Comparison of ENCODE assay signal across 18 cellular contexts in genomic region chr3:174931969-174932368, GRCh38.
DNase-seq lines count a peak whose midpoint lies in the region; ATAC-seq and TF ChIP-seq lines count a peak whose summit lies in the region.
"Had no signal": no experiment of that assay in that cellular context is flagged by ENCODE, and none has a peak within 500 bp of the region (broad histone marks: within the 10 kb centered on the region; RNA-seq: fewer than 3 reads in every experiment).

No MANE protein-coding gene starts in this region.

- peak overlapping the region; percentile 86 for H2BK120ac ChIP-seq in IMR-90 (ENCODE audit: low read depth, low read length)

- CTCF ChIA-PET in SK-N-SH (lab: Yijun Ruan, JAX) (interaction anchor here (1.3 kb wide), 1 partner anchor 713 kb away, joined by 3 read pairs; no protein-coding TSS in a partner anchor), IMR-90 (lab: Yijun Ruan, JAX) (no interaction called here)

- no peaks in the 10 kb centered on the region for H3K9me1 ChIP-seq in IMR-90 (ENCODE audit: insufficient read depth, low read length)

- DNase-seq in SK-N-SH (no peak), IMR-90 (no peak), NCI-H2081 treated with DMSO at 0.1 percent for 48 hours (lab: John Stamatoyannopoulos, UW) (peak; percentile 21), NCI-H446 (lab: John Stamatoyannopoulos, UW) (no peak)
- DNase-seq: 8988T; Calu3; CD4-positive, alpha-beta memory T cell; DMS79 treated with DMSO at 0.1 percent for 48 hours; GF-D8; GOT3; H7; KBM-7 had no signal

- H3K79me2 ChIP-seq in SK-N-SH (ENCODE audit: insufficient read depth) (no peaks in the 10 kb centered on the region), neural cell (replicated peaks; ENCODE audit: insufficient read depth, low read length) (no peaks in the 10 kb centered on the region)

- no peaks in the 10 kb centered on the region for H3K27me3 ChIP-seq in SK-N-SH (ENCODE audit: insufficient read depth)
- no peaks in the 10 kb centered on the region for H3K27me3 ChIP-seq in IMR-90 (ENCODE audit: control insufficient read depth, insufficient read depth, low read length)
- no peaks in the 10 kb centered on the region for H3K27me3 ChIP-seq in neural cell (ENCODE audit: insufficient read depth, low read depth, low read length)
- H3K27me3 ChIP-seq: BLaER1 had no signal

- H3K4me3 ChIP-seq in SK-N-SH (ENCODE audit: low read depth in 2 of 2, low read length in 1 of 2) (no peak overlapping the region), IMR-90 (ENCODE audit: insufficient read depth, low read depth, low read length) (no peak overlapping the region), neural cell (ENCODE audit: low read length) (no peak overlapping the region)
- H3K4me3 ChIP-seq: BLaER1 had no signal

- TF ChIP-seq CTCF in SK-N-SH (IDR thresholded peaks at IDR 0.05) (no peak), IMR-90 (conservative IDR thresholded peaks at IDR 0.05; ENCODE audit: low read depth, low read length) (no peak), neural cell (IDR thresholded peaks at IDR 0.05; ENCODE audit: poor library complexity, severe bottlenecking) (no peak)

- H3K4me1 ChIP-seq in SK-N-SH (ENCODE audit: control insufficient read depth in 1 of 2, insufficient read depth in 2 of 2, low read depth in 1 of 2, low read length in 1 of 2) (peaks cover 0 to 4% of the 10 kb centered on the region in 2 experiments; a peak in 1 of 4 replicates), IMR-90 (ENCODE audit: control insufficient read depth, insufficient read depth, low read length) (peaks cover 4% of the 10 kb centered on the region; the same call in 1 of the 2 replicates)
- H3K4me1 ChIP-seq: BLaER1 had no signal

- H3K56ac ChIP-seq in IMR-90 (ENCODE audit: extremely low read depth, insufficient read depth, low read length), result peak overlapping the region; percentile 22; the same call in 1 of the 2 replicates

- H2AK9ac ChIP-seq in IMR-90 (replicated peaks; ENCODE audit: low read depth, low read length, poor library complexity), result no peak overlapping the region

- intact Hi-C loops in IMR-90 (cut with micrococcal nuclease), result no loop called here

- no peaks in the 10 kb centered on the region for H3K36me3 ChIP-seq in SK-N-SH (replicated peaks in 1 of 2; ENCODE audit: control insufficient read depth in 1 of 2, insufficient read depth in 2 of 2, low read length in 1 of 2)
- no peaks in the 10 kb centered on the region for H3K36me3 ChIP-seq in IMR-90 (ENCODE audit: control insufficient read depth, insufficient read depth, low read length)
- no peaks in the 10 kb centered on the region for H3K36me3 ChIP-seq in neural cell (ENCODE audit: insufficient read depth, low read length)
- H3K36me3 ChIP-seq: BLaER1 had no signal

- no peaks in the 10 kb centered on the region for H3K79me1 ChIP-seq in IMR-90 (ENCODE audit: low read depth in 1 of 2, low read length in 2 of 2)

- dilution Hi-C loops in IMR-90 (cut with HindIII; ENCODE audit: low sequenced_read_pairs, unreplicated experiment), result no loop called here

- peak overlapping the region; percentile 99; the same call in 1 of the 2 replicates for H3K18ac ChIP-seq in IMR-90 (ENCODE audit: low read depth, low read length)

- H4K20me1 ChIP-seq in SK-N-SH (ENCODE audit: insufficient read depth) (no peaks in the 10 kb centered on the region), IMR-90 (ENCODE audit: insufficient read depth, low read length) (no peaks in the 10 kb centered on the region), neural cell (ENCODE audit: insufficient read depth) (no peaks in the 10 kb centered on the region)
- H4K20me1 ChIP-seq: BLaER1 had no signal

- POLR2A ChIA-PET in SK-N-SH (lab: Yijun Ruan, JAX), result no interaction called here
- POLR2A ChIA-PET in IMR-90 (lab: Charles Lee; ENCODE audit: unreplicated experiment), result no interaction called here

- TF ChIP-seq POLR2A in IMR-90 (IDR thresholded peaks at IDR 0.05; ENCODE audit: low read depth, low read length), result no peak

- in situ Hi-C loops in IMR-90 (cut with MboI; ENCODE audit: low sequenced_read_pairs), result no loop called here

- peak overlapping the region; percentile 59 to 89; a peak in 3 of 4 replicates for H4K8ac ChIP-seq in IMR-90 (ENCODE audit: low read depth in 2 of 2, low read length in 2 of 2)

- H3K4me2 ChIP-seq in SK-N-SH (no peak overlapping the region), IMR-90 (ENCODE audit: low read depth, low read length) (peak overlapping the region; percentile 48; the same call in 1 of the 2 replicates), neural cell (ENCODE audit: low read length) (no peak overlapping the region)
- H3K4me2 ChIP-seq: BLaER1 had no signal

- 92% methylated on average over 1 of the region's 1 CpG for WGBS in SK-N-SH (ENCODE audit: low lambda C conversion rate)
- WGBS in IMR-90 (ENCODE audit: extremely low coverage in 2 of 2, insufficient read length in 1 of 2), 2 experiments, result no CpG with 5 or more reads among the region's 1 CpG

- peak overlapping the region; percentile 26; the same call in 1 of the 2 replicates for H3K23ac ChIP-seq in IMR-90 (ENCODE audit: low read depth, low read length)

- ATAC-seq in SK-N-SH treated with all-trans-retinoic acid at 6 μM for 48 hours (no peak), IMR-90 (ENCODE audit: low read depth) (no peak), HG03432 (IDR thresholded peaks at IDR 0.05; ENCODE audit: unreplicated experiment) (no peak), GM19452 (IDR thresholded peaks at IDR 0.05; ENCODE audit: unreplicated experiment) (no peak)
- ATAC-seq: HCT116 had no signal

- no TSS peak for BruUV-seq in IMR-90 (replicated peaks; lab: Mats Ljungman, UMichigan)

- no peak for TF ChIP-seq EP300 in SK-N-SH (IDR thresholded peaks at IDR 0.05; ENCODE audit: borderline replicate concordance in 1 of 2, low read depth in 1 of 2, low read length in 1 of 2)
- TF ChIP-seq EP300 in neural cell (conservative IDR thresholded peaks at IDR 0.05; ENCODE audit: poor library complexity, severe bottlenecking), result no peak

- peak overlapping the region; percentile 87; the same call in 2 of the 3 replicates for H2BK15ac ChIP-seq in IMR-90 (ENCODE audit: low read depth, low read length)

- peak overlapping the region; percentile 97 for H2BK5ac ChIP-seq in IMR-90 (ENCODE audit: low read depth, low read length, poor library complexity, severe bottlenecking)

- TF ChIP-seq RAD21 in SK-N-SH (IDR thresholded peaks at IDR 0.05; ENCODE audit: low read length) (no peak), IMR-90 (IDR thresholded peaks at IDR 0.05; ENCODE audit: low read length) (no peak), neural cell (conservative IDR thresholded peaks at IDR 0.05) (no peak)

- peak overlapping the region; percentile 75 for H3K14ac ChIP-seq in IMR-90 (replicated peaks; ENCODE audit: low read depth, low read length)

- H3K9me2 ChIP-seq in SK-N-SH, result no peaks in the 10 kb centered on the region
- no peaks in the 10 kb centered on the region for H3K9me2 ChIP-seq in neural cell (ENCODE audit: insufficient read depth, low read length)

- peak overlapping the region; percentile 87 for H2BK20ac ChIP-seq in IMR-90 (ENCODE audit: low read depth, low read length)

- 0 out of 2 replicates have a peak overlapping the region, but pooled peaks have one; percentile 7 for H2AFZ ChIP-seq in SK-N-SH (ENCODE audit: low read depth)
- no peak overlapping the region for H2AFZ ChIP-seq in IMR-90 (replicated peaks; ENCODE audit: low read length, poor library complexity)
- no peak overlapping the region for H2AFZ ChIP-seq in neural cell (ENCODE audit: low read depth, low read length)

- H3K9me3 ChIP-seq in SK-N-SH (no peaks in the 10 kb centered on the region), IMR-90 (ENCODE audit: control insufficient read depth, insufficient read depth, low read length) (no peaks in the 10 kb centered on the region), neural cell (ENCODE audit: low read length) (no peaks in the 10 kb centered on the region)
- H3K9me3 ChIP-seq: BLaER1 had no signal

- peak overlapping the region; percentile 37; the same call in 1 of the 2 replicates for H2AK5ac ChIP-seq in IMR-90 (ENCODE audit: low read depth, low read length)

- peak overlapping the region; percentile 92 for H4K91ac ChIP-seq in IMR-90 (ENCODE audit: insufficient read depth, low read depth, low read length)

- H3K9ac ChIP-seq in SK-N-SH (no peak overlapping the region), IMR-90 (ENCODE audit: low read depth, low read length) (no peak overlapping the region), neural cell (ENCODE audit: low read length) (no peak overlapping the region)
- H3K9ac ChIP-seq: BLaER1 had no signal

- H4K5ac ChIP-seq in IMR-90 (ENCODE audit: low read depth, low read length), result peak overlapping the region; percentile 98; the same call in 1 of the 2 replicates

- peak overlapping the region; percentile 81 for H3K4ac ChIP-seq in IMR-90 (ENCODE audit: low read depth, low read length)

- peaks cover 4% of the 10 kb centered on the region for H3F3A ChIP-seq in SK-N-SH (replicated peaks; ENCODE audit: insufficient read depth)
- no peaks in the 10 kb centered on the region for H3F3A ChIP-seq in neural cell (ENCODE audit: insufficient read depth, low read length, poor library complexity, severe bottlenecking)

- H3K27ac ChIP-seq in SK-N-SH (ENCODE audit: low read depth in 2 of 2, low read length in 1 of 2) (no peak overlapping the region), IMR-90 (ENCODE audit: insufficient read depth, low read length) (no peak overlapping the region), neural cell (ENCODE audit: low read length) (no peak overlapping the region)
- H3K27ac ChIP-seq: BLaER1 had no signal

TF ChIP-seq in SK-N-SH, 30 proteins besides CTCF, POLR2A, EP300 and RAD21 (continues in another document):
- no peak for TF ChIP-seq YY1 (IDR thresholded peaks at IDR 0.05; ENCODE audit: low read depth)
- no peak for TF ChIP-seq NFIC (IDR thresholded peaks at IDR 0.05; ENCODE audit: borderline replicate concordance)
- no peak for TF ChIP-seq MEF2A (IDR thresholded peaks at IDR 0.05; ENCODE audit: borderline replicate concordance, low read depth)
- no peak for TF ChIP-seq RFX5 (IDR thresholded peaks at IDR 0.05; ENCODE audit: low read length)

TF ChIP-seq in IMR-90, 13 proteins besides CTCF, POLR2A, EP300 and RAD21 (continues in another document):
- TF ChIP-seq RCOR1 (IDR thresholded peaks at IDR 0.05; ENCODE audit: insufficient replicate concordance, low read length), result no peak
- no peak for TF ChIP-seq MAZ (IDR thresholded peaks at IDR 0.05; ENCODE audit: borderline replicate concordance, low read depth, low read length)
- no peak for TF ChIP-seq NFE2L2 (IDR thresholded peaks at IDR 0.05; ENCODE audit: low read depth, low read length)
- no peak for TF ChIP-seq SMC3 (IDR thresholded peaks at IDR 0.05; ENCODE audit: low read depth, low read length)
- TF ChIP-seq MAFK (IDR thresholded peaks at IDR 0.05; ENCODE audit: low read depth, low read length), result no peak

TF ChIP-seq in neural cell, 6 proteins besides CTCF, POLR2A, EP300 and RAD21:
- TF ChIP-seq SMC3 (conservative IDR thresholded peaks at IDR 0.05; ENCODE audit: poor library complexity) (no peak), POLR2AphosphoS5 (IDR thresholded peaks at IDR 0.05) (peak; percentile 27)
